Comparison of ENCODE assay signal across 8 cellular contexts in genomic region chr17:31859487-31860008, GRCh38. TPM values are rescaled to one million over a fixed set of nuclear protein-coding genes. Genes with fewer than 3 reads are reported as not detected.
DNase-seq lines count a peak whose midpoint lies in the region; ATAC-seq and TF ChIP-seq lines count a peak whose summit lies in the region.

No MANE protein-coding gene starts in this region.

- H3K4me3 ChIP-seq in SJCRH30 (peak overlapping the region; percentile 74), fibroblast of the aortic adventitia (ENCODE audit: low read depth, low read length) (peak overlapping the region; percentile 61), gastrocnemius medialis (peak overlapping the region; percentile 41 to 82 (median 61))

- H3K27ac ChIP-seq in SJCRH30 (no peak overlapping the region; the same call in 1 of the 2 replicates), gastrocnemius medialis (peak overlapping the region; percentile 16 to 66 (median 43))

- H3K27me3 ChIP-seq in SJCRH30 (no peaks in the 10 kb centered on the region), gastrocnemius medialis (no peaks in the 10 kb centered on the region)

- peak; percentile 13 for ATAC-seq in GM19397 (IDR thresholded peaks at IDR 0.05; ENCODE audit: unreplicated experiment)
- ATAC-seq in gastrocnemius medialis: no peak
- ATAC-seq in HG03469 (IDR thresholded peaks at IDR 0.05; ENCODE audit: unreplicated experiment): no peak

- H3K9me3 ChIP-seq in SJCRH30 (replicated peaks) (no peaks in the 10 kb centered on the region), gastrocnemius medialis (no peaks in the 10 kb centered on the region)

- intact Hi-C loops in gastrocnemius medialis (cut with DNase I; ENCODE audit: low total_unique reads): loop anchor here (2.0 to 5.0 kb wide), 3 partner anchors 41 to 302 kb away; partner anchors contain the start of genes SUZ12 and UTP6

- in situ Hi-C loops in gastrocnemius medialis (cut with MboI; ENCODE audit: low sequenced_read_pairs in 4 of 4): loop anchor here in 1 of 4 donors (25.0 kb wide), 1 partner anchor 422 kb away; no protein-coding TSS in a partner anchor

- no peak for TF ChIP-seq POLR2A in gastrocnemius medialis (IDR thresholded peaks at IDR 0.05)

- H3K4me1 ChIP-seq in SJCRH30: no peaks in the 10 kb centered on the region; the same call in 1 of the 2 replicates
- H3K4me1 ChIP-seq in gastrocnemius medialis: peaks cover 7 to 12% of the 10 kb centered on the region in 2 donors

- H3K36me3 ChIP-seq in SJCRH30 (peaks cover 28% of the 10 kb centered on the region), gastrocnemius medialis (peaks cover 0 to 36% of the 10 kb centered on the region in 2 donors)

- TF ChIP-seq CTCF in fibroblast of the aortic adventitia (IDR thresholded peaks at IDR 0.05; ENCODE audit: insufficient read depth, low read length) (no peak), gastrocnemius medialis (IDR thresholded peaks at IDR 0.05 in 4 of 5, conservative IDR thresholded peaks at IDR 0.05 in 1 of 5) (no peak)

- no peak for DNase-seq in SJCRH30
- DNase-seq in fibroblast of the aortic adventitia (ENCODE audit: low read depth): no peak
- no peak for DNase-seq in gastrocnemius medialis
- DNase-seq in amygdala (lab: John Stamatoyannopoulos, UW): no peak
- DNase-seq in COLO829 (ENCODE audit: low spot score): no peak
- no peak for DNase-seq in glomerular visceral epithelial cell (ENCODE audit: extremely low spot score)

RNA-seq across cellular contexts. Expression of gene COPRS, which starts 0.5 kb away (rescaled TPM):
- total RNA-seq in SJCRH30 (2014; rRNA removed; shearing (Covaris generic)): 94.7 and 95.5 TPM in 2 replicates
- total RNA-seq in fibroblast of the aortic adventitia (ENCODE audit: low replicate concordance): 97.1 and 202 TPM in 2 replicates
- 10 to 100 TPM; 43.8 to 73.9 (median 61.6) TPM for total RNA-seq in gastrocnemius medialis

RNA-seq across cellular contexts. Expression of gene UTP6, which starts 42.0 kb away (rescaled TPM):
- total RNA-seq in SJCRH30 (2014; rRNA removed; shearing (Covaris generic)): 70.9 and 81.6 TPM in 2 replicates
- 50.4 and 53.5 TPM in 2 replicates for total RNA-seq in fibroblast of the aortic adventitia (ENCODE audit: low replicate concordance)
- total RNA-seq in gastrocnemius medialis: 10 to 100 TPM; 22.7 to 35.2 (median 27.8) TPM
